ENCODE assay signal across 2 cellular contexts in the genomic region with DNA sequence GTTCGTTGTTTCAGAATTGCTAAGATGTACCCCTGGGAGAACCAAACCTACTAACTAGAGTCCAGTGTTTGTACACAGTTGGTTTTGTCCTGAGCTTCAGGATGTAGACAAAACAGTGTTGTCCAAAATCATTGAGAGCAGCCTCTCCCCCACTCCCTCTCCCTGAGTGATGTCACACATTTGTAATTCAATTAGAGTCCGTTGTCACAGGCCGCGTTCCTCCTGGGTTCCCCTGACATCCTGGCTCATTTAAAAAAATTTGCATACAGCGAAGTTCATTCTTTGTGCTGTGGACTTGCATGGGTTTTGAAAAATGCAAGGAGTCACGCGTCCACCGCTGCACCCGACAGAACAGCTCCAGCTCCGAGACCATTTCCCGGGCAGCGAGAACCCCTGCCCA.
TF ChIP-seq lines count a peak whose summit lies in the region.

No MANE protein-coding gene starts in this region.

TF ChIP-seq in SK-N-SH, 30 proteins besides CTCF, POLR2A, EP300 and RAD21 (continued from another document):
- TF ChIP-seq REST (IDR thresholded peaks at IDR 0.05; ENCODE audit: low read depth, low read length) = no peak
- TF ChIP-seq POLR2AphosphoS5 (IDR thresholded peaks at IDR 0.05; ENCODE audit: low read depth, low read length) = no peak
- TF ChIP-seq FOXJ3 (CRISPR knock-in tag; IDR thresholded peaks at IDR 0.05) = no peak
- TF ChIP-seq USF2 (IDR thresholded peaks at IDR 0.05; ENCODE audit: borderline replicate concordance, low read depth, low read length) = no peak
- no peak for TF ChIP-seq RXRA (IDR thresholded peaks at IDR 0.05; ENCODE audit: borderline replicate concordance, low read depth)
- TF ChIP-seq FOXM1 (IDR thresholded peaks at IDR 0.05; ENCODE audit: low read depth) = no peak
- TF ChIP-seq RCOR1 (IDR thresholded peaks at IDR 0.05; ENCODE audit: low read length) = no peak
- no peak for TF ChIP-seq JUND (IDR thresholded peaks at IDR 0.05)
- no peak for TF ChIP-seq MEF2A (IDR thresholded peaks at IDR 0.05; ENCODE audit: borderline replicate concordance, low read depth)
- TF ChIP-seq, protein P1, sequence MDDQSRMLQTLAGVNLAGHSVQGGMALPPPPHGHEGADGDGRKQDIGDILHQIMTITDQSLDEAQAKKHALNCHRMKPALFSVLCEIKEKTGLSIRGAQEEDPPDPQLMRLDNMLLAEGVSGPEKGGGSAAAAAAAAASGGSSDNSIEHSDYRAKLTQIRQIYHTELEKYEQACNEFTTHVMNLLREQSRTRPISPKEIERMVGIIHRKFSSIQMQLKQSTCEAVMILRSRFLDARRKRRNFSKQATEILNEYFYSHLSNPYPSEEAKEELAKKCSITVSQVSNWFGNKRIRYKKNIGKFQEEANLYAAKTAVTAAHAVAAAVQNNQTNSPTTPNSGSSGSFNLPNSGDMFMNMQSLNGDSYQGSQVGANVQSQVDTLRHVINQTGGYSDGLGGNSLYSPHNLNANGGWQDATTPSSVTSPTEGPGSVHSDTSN (IDR thresholded peaks at IDR 0.05) = no peak
- TF ChIP-seq MAX (IDR thresholded peaks at IDR 0.05; ENCODE audit: low read depth) = no peak
- no peak for TF ChIP-seq TEAD4 (IDR thresholded peaks at IDR 0.05; ENCODE audit: borderline replicate concordance, insufficient read depth)
- no peak for TF ChIP-seq MXI1 (IDR thresholded peaks at IDR 0.05; ENCODE audit: low read depth, low read length)
- TF ChIP-seq TAF1 (IDR thresholded peaks at IDR 0.05; ENCODE audit: borderline replicate concordance, low read depth, low read length) = no peak

TF ChIP-seq in SK-N-SH treated with all-trans-retinoic acid at 6 μM for 48 hours, 23 proteins besides CTCF, POLR2A, EP300 and RAD21 (continued from another document):
- TF ChIP-seq POU6F1 (CRISPR knock-in tag; IDR thresholded peaks at IDR 0.05; ENCODE audit: borderline replicate concordance, low read depth) (no peak), CSDC2 (CRISPR knock-in tag; IDR thresholded peaks at IDR 0.05) (no peak)
